ENCODE assay signal across 12 cellular contexts in genomic region chr7:3493499-3493898, GRCh38.
DNase-seq lines count a peak whose midpoint lies in the region; ATAC-seq and TF ChIP-seq lines count a peak whose summit lies in the region.
"Had no signal": no experiment of that assay in that cellular context is flagged by ENCODE, and none has a peak within 500 bp of the region (broad histone marks: within the 10 kb centered on the region; RNA-seq: fewer than 3 reads in every experiment).

No MANE protein-coding gene starts in this region.

- no peaks in the 10 kb centered on the region for H3K36me3 Mint-ChIP-seq in MCF 10A (ENCODE audit: insufficient read depth, unreplicated experiment)
- peaks cover 1% of the 10 kb centered on the region for H3K36me3 Mint-ChIP-seq in T-helper 17 cell (ENCODE audit: low read depth)

- H3K4me1 Mint-ChIP-seq in MCF 10A (ENCODE audit: insufficient read depth, unreplicated experiment) (peaks cover 20% of the 10 kb centered on the region), T-helper 17 cell (peaks cover 4% of the 10 kb centered on the region)

- no peaks in the 10 kb centered on the region for H3K27me3 Mint-ChIP-seq in MCF 10A (ENCODE audit: insufficient read depth, unreplicated experiment)
- H3K27me3 Mint-ChIP-seq in T-helper 17 cell, result peaks cover 16% of the 10 kb centered on the region

- TF ChIP-seq CTCF in MCF 10A (IDR thresholded peaks at IDR 0.05; ENCODE audit: unreplicated experiment), result no peak
- no peak for TF ChIP-seq CTCF in breast epithelium (IDR thresholded peaks at IDR 0.05)
- TF ChIP-seq CTCF in cardiac fibroblast (IDR thresholded peaks at IDR 0.05; ENCODE audit: low read depth, low read length), result no peak

- H3K27me3 ChIP-seq in breast epithelium, result no peaks in the 10 kb centered on the region
- H3K27me3 ChIP-seq: right atrium auricular region had no signal

- H3K27ac ChIP-seq in breast epithelium, result no peak overlapping the region
- H3K27ac ChIP-seq: lower lobe of right lung, right atrium auricular region had no signal

- H3K4me1 ChIP-seq in breast epithelium, result no peaks in the 10 kb centered on the region
- H3K4me1 ChIP-seq: lower lobe of right lung had no signal

- H3K9me3 ChIP-seq in breast epithelium (no peaks in the 10 kb centered on the region), T-helper 17 cell (ENCODE audit: control insufficient read depth, low read length, poor library complexity, severe bottlenecking) (no peaks in the 10 kb centered on the region)
- H3K9me3 ChIP-seq: lower lobe of right lung, right atrium auricular region had no signal

- BruUV-seq in MCF 10A (replicated peaks; lab: Mats Ljungman, UMichigan), result no TSS peak

- no peak overlapping the region for H3K4me3 ChIP-seq in breast epithelium
- no peak overlapping the region for H3K4me3 ChIP-seq in cardiac fibroblast (replicated peaks in 1 of 2; ENCODE audit: low read depth in 2 of 2, low read length in 2 of 2)
- H3K4me3 ChIP-seq: lower lobe of right lung, right atrium auricular region had no signal

- POLR2A ChIA-PET in MCF 10A (lab: Yijun Ruan, JAX), result no interaction called here

- no peak for ATAC-seq in GM18873 (IDR thresholded peaks at IDR 0.05; ENCODE audit: low FRiP score, unreplicated experiment)
- no peak for ATAC-seq in HG02981 (IDR thresholded peaks at IDR 0.05; ENCODE audit: unreplicated experiment)
- ATAC-seq in T-helper 17 cell, result no peak

- H3K4me3 Mint-ChIP-seq in MCF 10A (ENCODE audit: unreplicated experiment), result peak overlapping the region; percentile 15
- H3K4me3 Mint-ChIP-seq in T-helper 17 cell, result no peak overlapping the region
- H3K4me3 Mint-ChIP-seq: activated naive CD8-positive, alpha-beta T cell treated with anti-CD3 and anti-CD28 coated beads, Interleukin-2, amount 10 ng/mL, durations not matched to agents 7 days and 5 days had no signal

- no peak for TF ChIP-seq POLR2A in breast epithelium (IDR thresholded peaks at IDR 0.05)

- H3K9me3 Mint-ChIP-seq in MCF 10A (ENCODE audit: unreplicated experiment), result peaks cover 3% of the 10 kb centered on the region
- H3K9me3 Mint-ChIP-seq: activated naive CD8-positive, alpha-beta T cell treated with anti-CD3 and anti-CD28 coated beads, Interleukin-2, amount 10 ng/mL, durations not matched to agents 7 days and 5 days had no signal

- peak; percentile 21 for DNase-seq in MCF 10A (ENCODE audit: unreplicated experiment)
- no peak for DNase-seq in breast epithelium (ENCODE audit: low spot score in 2 of 2)
- DNase-seq in cardiac fibroblast (ENCODE audit: low read depth in 2 of 2), result peak; percentile 58 to 74
- peak; percentile 75 for DNase-seq in kidney glomerular epithelial cell (lab: John Stamatoyannopoulos, UW)
- DNase-seq in T-helper 17 cell, result no peak
- DNase-seq in stimulated activated CD8-positive, alpha-beta memory T cell treated with anti-CD3 and anti-CD28 coated beads, Interleukin-4, amount 100 ng/mL, for 48 hours, result no peak
- DNase-seq: activated naive CD8-positive, alpha-beta T cell treated with anti-CD3 and anti-CD28 coated beads, Interleukin-2, amount 10 ng/mL, durations not matched to agents 7 days and 5 days; lower lobe of right lung; NCI-H510A treated with DMSO at 0.1 percent for 48 hours had no signal

- CTCF ChIA-PET in MCF 10A (lab: Yijun Ruan, JAX), result no interaction called here

- intact Hi-C loops in MCF 10A (cut with micrococcal nuclease) (no loop called here), breast epithelium (cut with DNase I; ENCODE audit: low total_unique reads) (no loop called here)

- H3K27ac Mint-ChIP-seq in MCF 10A (ENCODE audit: low read depth, unreplicated experiment), result peak overlapping the region; percentile 20
- no peak overlapping the region for H3K27ac Mint-ChIP-seq in T-helper 17 cell
- H3K27ac Mint-ChIP-seq: activated naive CD8-positive, alpha-beta T cell treated with anti-CD3 and anti-CD28 coated beads, Interleukin-2, amount 10 ng/mL, durations not matched to agents 7 days and 5 days had no signal

- no peaks in the 10 kb centered on the region for H3K36me3 ChIP-seq in breast epithelium
- H3K36me3 ChIP-seq: lower lobe of right lung, right atrium auricular region had no signal

Comparison
In these comparisons a context has a peak if more than half of its experiments do, and no peak if none do; other contexts are left out.
1. DNase-seq: peak in MCF 10A (single experiment), cardiac fibroblast (2 of 2) and kidney glomerular epithelial cell (single experiment); none in breast epithelium (0 of 2), T-helper 17 cell (0 of 3) and stimulated activated CD8-positive, alpha-beta memory T cell treated with anti-CD3 and anti-CD28 coated beads, Interleukin-4, amount 100 ng/mL, for 48 hours (single experiment).